ENCODE assay signal across 1 cellular context in genomic region chr1:236880209-236880608, GRCh38.
TF ChIP-seq lines count a peak whose summit lies in the region.

No MANE protein-coding gene starts in this region.

TF ChIP-seq in HepG2, 621 proteins besides CTCF, POLR2A, EP300 and RAD21:
- TF ChIP-seq ZNF18 (CRISPR knock-in tag; IDR thresholded peaks at IDR 0.05; ENCODE audit: insufficient replicate concordance) (no peak), ELK4 (CRISPR knock-in tag; IDR thresholded peaks at IDR 0.05; ENCODE audit: borderline replicate concordance) (no peak), ZBTB38 (CRISPR knock-in tag; IDR thresholded peaks at IDR 0.05) (no peak), BCL6 (CRISPR knock-in tag; IDR thresholded peaks at IDR 0.05) (no peak), DMAP1 (CRISPR knock-in tag; IDR thresholded peaks at IDR 0.05) (no peak), SRSF1 (optimal IDR thresholded peaks at IDR 0.05; ENCODE audit: low read depth, low read length) (no peak), ZMYM4 (CRISPR knock-in tag; IDR thresholded peaks at IDR 0.05) (no peak), KDM1A (CRISPR knock-in tag; IDR thresholded peaks at IDR 0.05) (no peak), ZNF713 (CRISPR knock-in tag; IDR thresholded peaks at IDR 0.05) (no peak), ZBTB26 (CRISPR knock-in tag; IDR thresholded peaks at IDR 0.05; ENCODE audit: borderline replicate concordance) (no peak), DDIT3 (CRISPR knock-in tag; IDR thresholded peaks at IDR 0.05) (no peak)
